In the genomic region with DNA sequence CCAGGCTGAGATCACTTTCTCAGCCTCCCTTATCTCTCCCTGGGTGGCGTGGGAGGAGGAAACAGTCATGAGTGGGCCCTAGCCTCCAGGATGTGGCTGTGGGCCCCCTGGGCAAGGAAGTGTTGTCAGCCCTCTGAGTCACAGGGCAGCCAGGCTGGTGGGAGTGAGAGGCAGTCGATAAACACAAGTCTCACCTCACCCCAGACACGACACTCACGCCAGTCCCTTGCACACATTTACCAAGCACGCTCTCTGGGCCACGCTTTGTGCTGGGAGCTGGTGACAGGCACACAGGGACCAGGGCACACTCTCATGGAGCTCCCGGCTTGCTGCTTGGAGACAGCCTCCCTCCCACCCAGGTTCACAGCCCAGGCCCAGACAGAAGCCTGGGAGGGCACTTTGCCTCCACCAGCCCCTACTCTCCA, we compare ENCODE assay signal across 9 cellular contexts. TPM values are rescaled to one million over a fixed set of nuclear protein-coding genes. Genes with fewer than 3 reads are reported as not detected.
DNase-seq lines count a peak whose midpoint lies in the region; ATAC-seq, FAIRE-seq and TF ChIP-seq lines count a peak whose summit lies in the region.
"Had no signal": no experiment of that assay in that cellular context is flagged by ENCODE, and none has a peak within 500 bp of the region (broad histone marks: within the 10 kb centered on the region; RNA-seq: fewer than 3 reads in every experiment).

No MANE protein-coding gene starts in this region.

- TF ChIP-seq CTCF in bronchial epithelial cell (IDR thresholded peaks at IDR 0.05; ENCODE audit: insufficient read depth, low read length, severe bottlenecking): no peak
- no peak for TF ChIP-seq CTCF in gastrocnemius medialis (IDR thresholded peaks at IDR 0.05 in 4 of 5, conservative IDR thresholded peaks at IDR 0.05 in 1 of 5)

- no peaks in the 10 kb centered on the region for H3K9me3 ChIP-seq in gastrocnemius medialis

- CTCF ChIA-PET in activated CD4-positive, alpha-beta T cell treated with anti-CD3 and anti-CD28 coated beads for 36 hours (lab: Charles Lee): interaction anchor here (1.4 kb wide), 1 partner anchor 144 kb away, joined by 3 read pairs; no protein-coding TSS in a partner anchor

- no peak for TF ChIP-seq POLR2A in gastrocnemius medialis (IDR thresholded peaks at IDR 0.05)

- H3K4me1 Mint-ChIP-seq in activated CD4-positive, alpha-beta T cell treated with anti-CD3 and anti-CD28 coated beads for 36 hours: peaks cover 27% of the 10 kb centered on the region

- ATAC-seq in activated CD4-positive, alpha-beta T cell treated with anti-CD3 and anti-CD28 coated beads for 36 hours: peak; percentile 98
- no peak for ATAC-seq in gastrocnemius medialis
- ATAC-seq in HG03095 (IDR thresholded peaks at IDR 0.05; ENCODE audit: unreplicated experiment): no peak

- POLR2A ChIA-PET in activated CD4-positive, alpha-beta T cell treated with anti-CD3 and anti-CD28 coated beads for 36 hours (lab: Charles Lee): interaction anchor here (0.5 kb wide), 1 partner anchor 28 kb away, joined by 4 read pairs; no protein-coding TSS in a partner anchor

- no peak overlapping the region for H3K27ac ChIP-seq in gastrocnemius medialis

- intact Hi-C loops in activated CD4-positive, alpha-beta T cell treated with anti-CD3 and anti-CD28 coated beads for 36 hours (cut with DNase I, micrococcal nuclease): no loop called here
- intact Hi-C loops in gastrocnemius medialis (cut with DNase I; ENCODE audit: low total_unique reads): no loop called here

- no peaks in the 10 kb centered on the region for H3K36me3 Mint-ChIP-seq in activated CD4-positive, alpha-beta T cell treated with anti-CD3 and anti-CD28 coated beads for 36 hours (ENCODE audit: low read depth)

- H3K27me3 ChIP-seq in bronchial epithelial cell (ENCODE audit: control insufficient read depth, insufficient read depth, low read length): no peaks in the 10 kb centered on the region
- H3K27me3 ChIP-seq in gastrocnemius medialis: peaks cover 0 to 2% (median 0%) of the 10 kb centered on the region in 3 donors

- H3K4me3 ChIP-seq in bronchial epithelial cell (ENCODE audit: low read depth, low read length): no peak overlapping the region
- no peak overlapping the region for H3K4me3 ChIP-seq in gastrocnemius medialis

- peaks cover 5% of the 10 kb centered on the region for H3K27me3 Mint-ChIP-seq in activated CD4-positive, alpha-beta T cell treated with anti-CD3 and anti-CD28 coated beads for 36 hours

- H3K36me3 ChIP-seq in bronchial epithelial cell (ENCODE audit: control insufficient read depth, insufficient read depth, low read length): no peaks in the 10 kb centered on the region
- H3K36me3 ChIP-seq in gastrocnemius medialis: no peaks in the 10 kb centered on the region

- H3K4me3 Mint-ChIP-seq in activated CD4-positive, alpha-beta T cell treated with anti-CD3 and anti-CD28 coated beads for 36 hours: peak overlapping the region; percentile 17

- in situ Hi-C loops in gastrocnemius medialis (cut with MboI; ENCODE audit: low sequenced_read_pairs in 4 of 4): no loop called here

- DNase-seq in Daoy (ENCODE audit: low read depth) (peak; percentile 97), bronchial epithelial cell (ENCODE audit: low read depth) (peak; percentile 78), gastrocnemius medialis (no peak), NCI-H1092 treated with DMSO at 0.1 percent for 48 hours (lab: John Stamatoyannopoulos, UW) (no peak)
- peak; percentile 84 for DNase-seq in activated CD4-positive, alpha-beta T cell treated with anti-CD3 and anti-CD28 coated beads for 36 hours
- DNase-seq in stimulated activated CD4-positive, alpha-beta T cell treated with anti-CD3 and anti-CD28 coated beads, Interleukin-15, amount 100 ng/mL, for 48 hours (ENCODE audit: low read depth in 2 of 2): peak; percentile 62 to 73
- DNase-seq in effector CD4-positive, alpha-beta T cell: no peak

- no peaks in the 10 kb centered on the region for H3K9me3 Mint-ChIP-seq in activated CD4-positive, alpha-beta T cell treated with anti-CD3 and anti-CD28 coated beads for 36 hours (ENCODE audit: low read depth)

- H3K27ac Mint-ChIP-seq in activated CD4-positive, alpha-beta T cell treated with anti-CD3 and anti-CD28 coated beads for 36 hours: peak overlapping the region; percentile 81

- FAIRE-seq in bronchial epithelial cell (lab: Jason Lieb, UNC): no peak

- no peaks in the 10 kb centered on the region for H3K4me1 ChIP-seq in gastrocnemius medialis

RNA-seq across cellular contexts. Expression of gene KRT79, which starts 1.9 kb away (rescaled TPM):
- 0.57 and 2.6 TPM in 2 replicates for total RNA-seq in Daoy (2014; rRNA removed; shearing (Covaris generic))
- total RNA-seq in activated CD4-positive, alpha-beta T cell treated with anti-CD3 and anti-CD28 coated beads for 36 hours: under 1 TPM; 0.09 to 0.16 TPM
- total RNA-seq in bronchial epithelial cell: under 0.01 and 0.26 TPM in 2 replicates
- not detected for total RNA-seq in gastrocnemius medialis

RNA-seq across cellular contexts. Expression of gene KRT78, which starts 12.7 kb away (rescaled TPM):
- 1.2 TPM in 1 of 2 replicates, not detected in the other for total RNA-seq in Daoy (2014; rRNA removed; shearing (Covaris generic))
- not detected for total RNA-seq in activated CD4-positive, alpha-beta T cell treated with anti-CD3 and anti-CD28 coated beads for 36 hours
- total RNA-seq in bronchial epithelial cell (5.3 and 17.0 TPM in 2 replicates), gastrocnemius medialis (not detected)
- total RNA-seq: skeletal muscle tissue had no signal

RNA-seq across cellular contexts. Expression of gene KRT4, which starts 22.1 kb away (rescaled TPM):
- total RNA-seq in Daoy (2014; rRNA removed; shearing (Covaris generic)): not detected in 2 replicates
- total RNA-seq in activated CD4-positive, alpha-beta T cell treated with anti-CD3 and anti-CD28 coated beads for 36 hours: not detected
- total RNA-seq in bronchial epithelial cell: 66.6 and 171 TPM in 2 replicates
- not detected for total RNA-seq in gastrocnemius medialis
- total RNA-seq: skeletal muscle tissue had no signal

RNA-seq across cellular contexts. Expression of gene KRT3, which starts 40.1 kb away (rescaled TPM):
- total RNA-seq in Daoy (2014; rRNA removed; shearing (Covaris generic)): not detected in 2 replicates
- total RNA-seq in activated CD4-positive, alpha-beta T cell treated with anti-CD3 and anti-CD28 coated beads for 36 hours: not detected
- total RNA-seq in bronchial epithelial cell (under 0.01 and 0.13 TPM in 2 replicates), gastrocnemius medialis (not detected)
- total RNA-seq: skeletal muscle tissue had no signal

RNA-seq across cellular contexts. Expression of gene KRT76, which starts 58.9 kb away (rescaled TPM):
- not detected in 2 replicates for total RNA-seq in Daoy (2014; rRNA removed; shearing (Covaris generic))
- not detected for total RNA-seq in activated CD4-positive, alpha-beta T cell treated with anti-CD3 and anti-CD28 coated beads for 36 hours
- total RNA-seq in bronchial epithelial cell: not detected in 2 replicates
- not detected for total RNA-seq in gastrocnemius medialis
- total RNA-seq: skeletal muscle tissue had no signal

Comparison
In these comparisons a context has a peak if more than half of its experiments do, and no peak if none do; other contexts are left out.
1. DNase-seq: peak in Daoy (single experiment), activated CD4-positive, alpha-beta T cell treated with anti-CD3 and anti-CD28 coated beads for 36 hours (single experiment), bronchial epithelial cell (single experiment) and stimulated activated CD4-positive, alpha-beta T cell treated with anti-CD3 and anti-CD28 coated beads, Interleukin-15, amount 100 ng/mL, for 48 hours (2 of 2); none in effector CD4-positive, alpha-beta T cell (single experiment), gastrocnemius medialis (0 of 2) and NCI-H1092 treated with DMSO at 0.1 percent for 48 hours (single experiment).
2. RNA of gene KRT4, which starts 22.1 kb away (total RNA-seq): 66.6 to 171 TPM in bronchial epithelial cell; not detected in activated CD4-positive, alpha-beta T cell treated with anti-CD3 and anti-CD28 coated beads for 36 hours, not detected in Daoy and not detected in gastrocnemius medialis; every median in the first group is over 10 times any median in the second.